In genomic region chr9:90024823-90025222, GRCh38 we compare ENCODE assay signal across 18 cellular contexts.
DNase-seq lines count a peak whose midpoint lies in the region; ATAC-seq and TF ChIP-seq lines count a peak whose summit lies in the region.
"Had no signal": no experiment of that assay in that cellular context is flagged by ENCODE, and none has a peak within 500 bp of the region (broad histone marks: within the 10 kb centered on the region; RNA-seq: fewer than 3 reads in every experiment).

No MANE protein-coding gene starts in this region.

- H3K27me3 Mint-ChIP-seq in activated naive CD8-positive, alpha-beta T cell treated with anti-CD3 and anti-CD28 coated beads, Interleukin-2, amount 50 U/mL, for 24 hours: peaks cover 10% of the 10 kb centered on the region
- H3K27me3 Mint-ChIP-seq in activated naive CD8-positive, alpha-beta T cell treated with anti-CD3 and anti-CD28 coated beads for 36 hours: peaks cover 9% of the 10 kb centered on the region

- peak overlapping the region; percentile 42 for H3K27ac Mint-ChIP-seq in activated naive CD8-positive, alpha-beta T cell treated with anti-CD3 and anti-CD28 coated beads, Interleukin-2, amount 50 U/mL, for 24 hours
- H3K27ac Mint-ChIP-seq in activated naive CD8-positive, alpha-beta T cell treated with anti-CD3 and anti-CD28 coated beads for 36 hours: no peak overlapping the region

- H3K4me3 ChIP-seq in OCI-LY7 (ENCODE audit: low read depth, low read length, poor library complexity, severe bottlenecking) (no peak overlapping the region), spleen (peak overlapping the region in 1 of 8 donors; percentile 19)
- H3K4me3 ChIP-seq: SK-N-MC had no signal

- ATAC-seq in activated naive CD8-positive, alpha-beta T cell treated with anti-CD3 and anti-CD28 coated beads, Interleukin-2, amount 50 U/mL, for 24 hours: no peak
- ATAC-seq in left ventricle myocardium superior (peak; percentile 72), GM19452 (IDR thresholded peaks at IDR 0.05; ENCODE audit: unreplicated experiment) (no peak)
- ATAC-seq in stimulated activated naive CD8-positive, alpha-beta T cell treated with anti-CD3 and anti-CD28 coated beads, Interleukin-15, Interleukin-2, amounts not matched to agents 100 U/mL and 50 U/mL, for 24 hours: no peak
- ATAC-seq: PC-3 had no signal

- no peak for TF ChIP-seq POLR2A in spleen (IDR thresholded peaks at IDR 0.05)

- no peak overlapping the region for H2AFZ ChIP-seq in OCI-LY7 (ENCODE audit: low read length)

- H3K4me1 Mint-ChIP-seq in activated naive CD8-positive, alpha-beta T cell treated with anti-CD3 and anti-CD28 coated beads, Interleukin-2, amount 50 U/mL, for 24 hours: peaks cover 12% of the 10 kb centered on the region
- no peaks in the 10 kb centered on the region for H3K4me1 Mint-ChIP-seq in activated naive CD8-positive, alpha-beta T cell treated with anti-CD3 and anti-CD28 coated beads for 36 hours

- no peaks in the 10 kb centered on the region for H3K36me3 Mint-ChIP-seq in activated naive CD8-positive, alpha-beta T cell treated with anti-CD3 and anti-CD28 coated beads, Interleukin-2, amount 50 U/mL, for 24 hours (ENCODE audit: low read depth)
- H3K36me3 Mint-ChIP-seq in activated naive CD8-positive, alpha-beta T cell treated with anti-CD3 and anti-CD28 coated beads for 36 hours: no peaks in the 10 kb centered on the region

- no peak overlapping the region for H3K4me3 Mint-ChIP-seq in activated naive CD8-positive, alpha-beta T cell treated with anti-CD3 and anti-CD28 coated beads, Interleukin-2, amount 50 U/mL, for 24 hours
- H3K4me3 Mint-ChIP-seq in activated naive CD8-positive, alpha-beta T cell treated with anti-CD3 and anti-CD28 coated beads for 36 hours: no peak overlapping the region

- intact Hi-C loops in OCI-LY7 (cut with micrococcal nuclease; ENCODE audit: unreplicated experiment) (no loop called here), left ventricle myocardium superior (cut with micrococcal nuclease) (no loop called here), spleen (cut with DNase I; ENCODE audit: low total_unique reads) (no loop called here)

- no peaks in the 10 kb centered on the region for H3K36me3 ChIP-seq in OCI-LY7 (ENCODE audit: insufficient read depth, low read length)
- H3K36me3 ChIP-seq in spleen: no peaks in the 10 kb centered on the region
- H3K36me3 ChIP-seq: BE2C had no signal

- no peaks in the 10 kb centered on the region for H4K20me1 ChIP-seq in OCI-LY7 (ENCODE audit: insufficient read depth, low read length)

- no peak overlapping the region for H3K27ac ChIP-seq in OCI-LY7 (ENCODE audit: low read depth, low read length, poor library complexity, severe bottlenecking)
- peak overlapping the region in 6 of 8 donors; percentile 19 to 87 (median 72) for H3K27ac ChIP-seq in spleen
- H3K27ac ChIP-seq: 22Rv1, SK-N-MC had no signal

- TF ChIP-seq CTCF in OCI-LY7 (conservative IDR thresholded peaks at IDR 0.05; ENCODE audit: low read length): no peak
- TF ChIP-seq CTCF in spleen (IDR thresholded peaks at IDR 0.05 in 8 of 11, conservative IDR thresholded peaks at IDR 0.05 in 3 of 11): no peak

- POLR2A ChIA-PET in OCI-LY7 (lab: Charles Lee): interaction anchor here (0.6 kb wide), 1 partner anchor 811 kb away, joined by 3 read pairs; no protein-coding TSS in a partner anchor

- no peaks in the 10 kb centered on the region for H3K9me2 ChIP-seq in OCI-LY7 (ENCODE audit: insufficient read depth, low read length)

- H3K79me2 ChIP-seq in OCI-LY7 (ENCODE audit: insufficient read depth, low read depth, low read length): no peaks in the 10 kb centered on the region

- peak overlapping the region; percentile 37 for H3K4me2 ChIP-seq in OCI-LY7 (ENCODE audit: low read length)

- BruUV-seq in OCI-LY7 (replicated peaks; lab: Mats Ljungman, UMichigan): no TSS peak

- H3K4me1 ChIP-seq in OCI-LY7 (ENCODE audit: insufficient read depth, low read length, poor library complexity, severe bottlenecking): peaks cover 25% of the 10 kb centered on the region
- peaks cover 7 to 42% (median 26%) of the 10 kb centered on the region in 6 donors for H3K4me1 ChIP-seq in spleen
- H3K4me1 ChIP-seq: BE2C had no signal

- WGBS in spleen, 5 donors: 56 to 73% (median 61%) methylated on average over 9 of the region's 9 CpGs

- CTCF ChIA-PET in OCI-LY7 (lab: Charles Lee; ENCODE audit: unreplicated experiment): interaction anchor here (0.9 kb wide), 1 partner anchor 60 kb away, joined by 4 read pairs; no protein-coding TSS in a partner anchor

- peaks cover 8% of the 10 kb centered on the region for H3K9me3 Mint-ChIP-seq in activated naive CD8-positive, alpha-beta T cell treated with anti-CD3 and anti-CD28 coated beads, Interleukin-2, amount 50 U/mL, for 24 hours
- no peaks in the 10 kb centered on the region for H3K9me3 Mint-ChIP-seq in activated naive CD8-positive, alpha-beta T cell treated with anti-CD3 and anti-CD28 coated beads for 36 hours

- H3K27me3 ChIP-seq in spleen (replicated peaks in 1 of 7): no peaks in the 10 kb centered on the region
- H3K27me3 ChIP-seq: BE2C had no signal

- no peak for DNase-seq in activated naive CD8-positive, alpha-beta T cell treated with anti-CD3 and anti-CD28 coated beads, Interleukin-2, amount 50 U/mL, for 24 hours
- DNase-seq in activated naive CD8-positive, alpha-beta T cell treated with anti-CD3 and anti-CD28 coated beads for 36 hours: no peak
- DNase-seq in OCI-LY7 (ENCODE audit: low spot score) (no peak), left ventricle myocardium superior (no peak), spleen (peak; percentile 79), NCI-H2196 treated with DMSO at 0.1 percent for 48 hours (lab: John Stamatoyannopoulos, UW; ENCODE audit: unreplicated experiment) (no peak)
- no peak for DNase-seq in stimulated activated naive CD8-positive, alpha-beta T cell treated with anti-CD3 and anti-CD28 coated beads, Interleukin-15, Interleukin-2, amounts not matched to agents 100 U/mL and 50 U/mL, for 24 hours
- DNase-seq: BE2C, DND-41, H7, IMR-90, NCI-H1105 treated with DMSO at 0.1 percent for 48 hours, NCI-H187, NCI-H446, PC-3 had no signal

- no peaks in the 10 kb centered on the region for H3K9me3 ChIP-seq in OCI-LY7 (ENCODE audit: low read length)
- peaks cover 0 to 6% (median 0%) of the 10 kb centered on the region in 8 donors for H3K9me3 ChIP-seq in spleen
- H3K9me3 ChIP-seq: BE2C had no signal
